ENCODE assay signal across 8 cellular contexts in the genomic region with DNA sequence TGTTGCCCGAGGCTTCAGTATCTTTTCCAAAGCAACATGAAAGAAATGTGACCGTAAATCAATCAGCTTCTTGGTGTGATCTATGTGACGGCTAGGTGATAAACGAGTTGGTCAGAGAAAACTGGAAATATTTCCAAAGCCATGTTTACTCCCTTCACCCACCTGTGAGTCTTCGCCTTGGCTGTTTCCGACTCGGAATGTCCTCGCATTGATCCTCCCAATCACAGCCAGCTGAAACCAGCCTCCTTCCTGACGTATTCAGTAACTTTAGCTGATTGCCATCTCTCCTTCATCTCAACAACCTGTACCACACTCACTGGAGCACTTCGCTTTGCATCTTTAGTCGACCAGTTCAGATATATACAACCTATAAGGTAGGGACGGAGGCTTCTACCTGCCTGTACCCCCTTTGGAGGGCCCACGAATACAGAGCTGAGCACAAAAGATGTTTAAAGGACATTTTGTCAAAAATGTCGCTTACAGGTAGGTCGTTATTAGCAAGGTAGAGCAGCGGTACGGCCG. TPM values are rescaled to one million over a fixed set of nuclear protein-coding genes. Genes with fewer than 3 reads are reported as not detected.
DNase-seq lines count a peak whose midpoint lies in the region; ATAC-seq and TF ChIP-seq lines count a peak whose summit lies in the region.

No MANE protein-coding gene starts in this region.

- H3K79me2 ChIP-seq in ACC112 (ENCODE audit: control insufficient read depth, insufficient read depth, low read length, unreplicated experiment), result peaks cover 23% of the 10 kb centered on the region

- H3K4me3 Mint-ChIP-seq in osteocyte (ENCODE audit: unreplicated experiment), result peak overlapping the region; percentile 90

- no peak overlapping the region for H2AFZ ChIP-seq in ACC112 (ENCODE audit: low read length, unreplicated experiment)

- H3K4me1 Mint-ChIP-seq in osteocyte (ENCODE audit: unreplicated experiment), result peaks cover 51% of the 10 kb centered on the region

- peaks cover 17% of the 10 kb centered on the region for H3K4me1 ChIP-seq in ACC112 (ENCODE audit: control insufficient read depth, insufficient read depth, low read length, unreplicated experiment)
- peaks cover 5% of the 10 kb centered on the region for H3K4me1 ChIP-seq in foreskin keratinocyte

- H3K4me3 ChIP-seq in ACC112 (ENCODE audit: low read depth, low read length), result peak overlapping the region; percentile 84
- H3K4me3 ChIP-seq in WI38 (ENCODE audit: low read depth, low read length), result peak overlapping the region; percentile 82

- ATAC-seq in foreskin keratinocyte (peak; percentile 40), left lobe of liver (no peak), HG02759 (IDR thresholded peaks at IDR 0.05; ENCODE audit: unreplicated experiment) (no peak), GM19452 (IDR thresholded peaks at IDR 0.05; ENCODE audit: unreplicated experiment) (no peak)

- H3K27ac ChIP-seq in ACC112 (ENCODE audit: low read depth, low read length) (peak overlapping the region; percentile 33; the same call in 1 of the 2 replicates), foreskin keratinocyte (no peak overlapping the region)

- H3K36me3 Mint-ChIP-seq in osteocyte (ENCODE audit: unreplicated experiment), result peaks cover 26% of the 10 kb centered on the region

- H3K27me3 ChIP-seq in ACC112 (ENCODE audit: insufficient read depth, low read length), result no peaks in the 10 kb centered on the region
- H3K27me3 ChIP-seq in foreskin keratinocyte, result no peaks in the 10 kb centered on the region

- no peaks in the 10 kb centered on the region for H3K9me3 Mint-ChIP-seq in osteocyte (ENCODE audit: unreplicated experiment)

- no peaks in the 10 kb centered on the region for H3K27me3 Mint-ChIP-seq in osteocyte (ENCODE audit: unreplicated experiment)

- H3K27ac Mint-ChIP-seq in osteocyte (ENCODE audit: unreplicated experiment), result peak overlapping the region; percentile 95

- TF ChIP-seq CTCF in GM20000 (IDR thresholded peaks at IDR 0.05; ENCODE audit: extremely low read depth, missing control alignments) (no peak), WI38 (IDR thresholded peaks at IDR 0.05; ENCODE audit: low read depth, low read length) (no peak), foreskin keratinocyte (conservative IDR thresholded peaks at IDR 0.05) (no peak), osteocyte (IDR thresholded peaks at IDR 0.05) (no peak)

- DNase-seq in GM20000 (ENCODE audit: low spot score) (peak; percentile 50), foreskin keratinocyte (peak in 1 of 2 donors; percentile 43), osteocyte (ENCODE audit: extremely low spot score, unreplicated experiment) (no peak), left lobe of liver (ENCODE audit: low spot score) (no peak)

- peaks cover 20% of the 10 kb centered on the region for H3K36me3 ChIP-seq in ACC112 (ENCODE audit: insufficient read depth, low read length)

RNA-seq across cellular contexts. Expression of gene RPL26, which starts 7.2 kb away (rescaled TPM):
- total RNA-seq in foreskin keratinocyte (2,517 and 2,669 TPM in 2 replicates), osteocyte (1,600 and 1,654 TPM in 2 replicates), left lobe of liver (397 TPM)
- 3,931 and 3,982 TPM in 2 replicates for polyA plus RNA-seq in foreskin keratinocyte

RNA-seq across cellular contexts. Expression of gene RNF222, which starts 21.8 kb away (rescaled TPM):
- total RNA-seq in foreskin keratinocyte (0.07 TPM in 1 of 2 replicates, not detected in the other), osteocyte (not detected in 2 replicates), left lobe of liver (not detected)
- polyA plus RNA-seq in foreskin keratinocyte, result 0.03 and 0.06 TPM in 2 replicates

RNA-seq across cellular contexts. Expression of gene ODF4, which starts 36.2 kb away (rescaled TPM):
- total RNA-seq in foreskin keratinocyte, result not detected in 2 replicates
- polyA plus RNA-seq in foreskin keratinocyte, result not detected in 2 replicates
- not detected in 2 replicates for total RNA-seq in osteocyte
- total RNA-seq in left lobe of liver, result not detected

RNA-seq across cellular contexts. Expression of gene NDEL1, which starts 59.9 kb away (rescaled TPM):
- 47.9 and 51.8 TPM in 2 replicates for total RNA-seq in foreskin keratinocyte
- polyA plus RNA-seq in foreskin keratinocyte, result 34.1 and 34.5 TPM in 2 replicates
- total RNA-seq in osteocyte, result 68.2 and 74.2 TPM in 2 replicates
- total RNA-seq in left lobe of liver, result 37.5 TPM
